ENCODE assay signal across 8 cellular contexts in the genomic region with DNA sequence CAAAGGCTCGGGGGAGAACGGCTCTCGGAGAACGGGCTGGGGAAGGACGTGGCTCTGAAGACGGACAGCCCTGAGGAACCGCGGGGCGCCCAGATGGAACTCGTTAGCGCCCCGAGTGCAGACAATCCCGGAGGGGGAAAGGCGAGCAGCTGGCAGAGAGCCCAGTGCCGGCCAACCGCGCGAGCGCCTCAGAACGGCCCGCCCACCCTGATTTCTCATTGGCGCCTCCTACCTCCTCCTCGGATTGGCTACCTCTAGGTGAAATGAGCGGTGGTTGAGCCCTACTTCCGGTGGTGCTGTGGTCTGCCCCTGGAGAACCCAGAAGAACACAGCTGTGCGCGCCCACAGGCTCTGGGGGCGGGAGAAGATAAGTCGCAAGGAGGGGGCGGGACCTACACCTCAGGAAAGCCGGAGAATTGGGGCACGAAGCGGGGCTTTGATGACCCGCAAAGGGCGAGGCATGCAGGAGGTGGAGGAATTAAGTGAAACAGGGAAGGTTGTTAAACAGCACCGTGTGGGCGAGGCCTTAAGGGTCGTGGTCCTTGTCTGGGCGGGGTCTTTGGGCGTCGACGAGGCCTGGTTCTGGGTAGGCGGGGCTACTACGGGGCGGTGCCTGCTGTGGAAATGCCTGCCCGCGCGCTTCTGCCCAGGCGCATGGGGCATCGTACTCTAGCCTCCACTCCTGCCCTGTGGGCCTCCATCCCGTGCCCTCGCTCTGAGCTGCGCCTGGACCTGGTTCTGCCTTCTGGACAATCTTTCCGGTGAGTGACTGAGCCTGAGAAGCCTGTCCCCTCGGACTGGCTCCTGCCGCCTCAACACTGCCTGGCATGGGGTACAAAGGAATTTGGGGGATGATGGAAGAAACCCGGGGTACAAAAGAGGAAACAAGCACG. TPM values are rescaled to one million over a fixed set of nuclear protein-coding genes. Genes with fewer than 3 reads are reported as not detected.
DNase-seq lines count a peak whose midpoint lies in the region; ATAC-seq and TF ChIP-seq lines count a peak whose summit lies in the region.

A gene (plus strand): TSS at position 290 of the 893 bp plus-strand sequence. CDS start 335 bp downstream, at position 625.

- peaks cover 38 to 61% (median 55%) of the 10 kb centered on the region in 11 experiments for H3K36me3 ChIP-seq in BLaER1 treated with 17β-estradiol and CSF1 and Interleukin-3, amounts not matched to agents 10 nM and 100 nM
- peaks cover 0 to 72% of the 10 kb centered on the region in 2 donors for H3K36me3 ChIP-seq in left lung

- no peaks in the 10 kb centered on the region for H3K27me3 Mint-ChIP-seq in dendritic cell treated with granulocyte-macrophage colony-stimulating factor and Interleukin-4, amounts not matched to agents 40 ng/mL and 50 ng/mL, for 4 days

- peak within 1 kb of the TSS; percentile 92 for H3K27ac Mint-ChIP-seq in dendritic cell treated with granulocyte-macrophage colony-stimulating factor and Interleukin-4, amounts not matched to agents 40 ng/mL and 50 ng/mL, for 4 days

- peak within 1 kb of the TSS; percentile 60 to 82 (median 76) for H3K27ac ChIP-seq in BLaER1 treated with 17β-estradiol and CSF1 and Interleukin-3, amounts not matched to agents 10 nM and 100 nM
- H3K27ac ChIP-seq in left lung = peak within 1 kb of the TSS; percentile 87 to 95

- H3K4me1 ChIP-seq in BLaER1 treated with 17β-estradiol and CSF1 and Interleukin-3, amounts not matched to agents 10 nM and 100 nM = peaks cover 78 to 87% (median 80%) of the 10 kb centered on the region in 10 experiments
- H3K4me1 ChIP-seq in left lung = peaks cover 19 to 42% of the 10 kb centered on the region in 2 donors

- H3K4me3 Mint-ChIP-seq in dendritic cell treated with granulocyte-macrophage colony-stimulating factor and Interleukin-4, amounts not matched to agents 40 ng/mL and 50 ng/mL, for 4 days = peak within 1 kb of the TSS; percentile 85

- H3K9me3 Mint-ChIP-seq in dendritic cell treated with granulocyte-macrophage colony-stimulating factor and Interleukin-4, amounts not matched to agents 40 ng/mL and 50 ng/mL, for 4 days = no peaks in the 10 kb centered on the region

- no peaks in the 10 kb centered on the region for H3K9me3 ChIP-seq in BLaER1 treated with 17β-estradiol and CSF1 and Interleukin-3, amounts not matched to agents 10 nM and 100 nM (replicated peaks in 1 of 11)
- H3K9me3 ChIP-seq in left lung = no peaks in the 10 kb centered on the region

- H3K4me1 Mint-ChIP-seq in dendritic cell treated with granulocyte-macrophage colony-stimulating factor and Interleukin-4, amounts not matched to agents 40 ng/mL and 50 ng/mL, for 4 days (ENCODE audit: low read depth) = peaks cover 42% of the 10 kb centered on the region

- H4K20me1 ChIP-seq in BLaER1 treated with 17β-estradiol and CSF1 and Interleukin-3, amounts not matched to agents 10 nM and 100 nM = peaks cover 0 to 46% (median 39%) of the 10 kb centered on the region in 11 experiments; a peak in 18 of 22 replicates

- H3K4me3 ChIP-seq in BLaER1 treated with 17β-estradiol and CSF1 and Interleukin-3, amounts not matched to agents 10 nM and 100 nM = peak within 1 kb of the TSS; percentile 59 to 77 (median 64)
- peak within 1 kb of the TSS; percentile 49 to 78 for H3K4me3 ChIP-seq in left lung

- no peaks in the 10 kb centered on the region for H3K27me3 ChIP-seq in BLaER1 treated with 17β-estradiol and CSF1 and Interleukin-3, amounts not matched to agents 10 nM and 100 nM
- H3K27me3 ChIP-seq in left lung = no peaks in the 10 kb centered on the region

- intact Hi-C loops in dendritic cell treated with granulocyte-macrophage colony-stimulating factor and Interleukin-4, amounts not matched to agents 40 ng/mL and 50 ng/mL, for 4 days (cut with micrococcal nuclease) = loop anchor here (2.0 kb wide), 2 partner anchors 15 to 43 kb away; a partner anchor contains a TSS
- intact Hi-C loops in left lung (cut with DNase I) = no loop called here

- DNase-seq in NCI-H748 (lab: John Stamatoyannopoulos, UW; ENCODE audit: unreplicated experiment) (peak; percentile 97), left lung (peak; percentile 96 to 99)
- DNase-seq in activated CD4-positive, alpha-beta T cell treated with anti-CD3 and anti-CD28 coated beads, Interleukin-2, amount 50 U/mL, for 1 hour = peak; percentile 91
- DNase-seq in stimulated activated CD4-positive, alpha-beta T cell treated with anti-CD3 and anti-CD28 coated beads, Interleukin-2, amount 100 ng/mL, for 48 hours = peak; percentile 88 to 90

- peak within 1 kb of the TSS; percentile 66 to 82 (median 77) for H3K9ac ChIP-seq in BLaER1 treated with 17β-estradiol and CSF1 and Interleukin-3, amounts not matched to agents 10 nM and 100 nM

- ATAC-seq in GM19351 (IDR thresholded peaks at IDR 0.05; ENCODE audit: unreplicated experiment) (peak; percentile 92), HG03521 (IDR thresholded peaks at IDR 0.05; ENCODE audit: unreplicated experiment) (peak; percentile 91), left lung (peak; percentile 98)

- TF ChIP-seq CTCF in left lung (IDR thresholded peaks at IDR 0.05) = no peak

- H3K36me3 Mint-ChIP-seq in dendritic cell treated with granulocyte-macrophage colony-stimulating factor and Interleukin-4, amounts not matched to agents 40 ng/mL and 50 ng/mL, for 4 days (ENCODE audit: low read depth) = peaks cover 90% of the 10 kb centered on the region

- peak within 1 kb of the TSS; percentile 91 to 100 (median 97) for H3K4me2 ChIP-seq in BLaER1 treated with 17β-estradiol and CSF1 and Interleukin-3, amounts not matched to agents 10 nM and 100 nM

RNA-seq across cellular contexts. Expression of the gene that starts here (rescaled TPM):
- total RNA-seq in left lung = 10 to 100 TPM; 19.9 to 29.4 TPM

Comparison
In these comparisons a context has a peak if more than half of its experiments do, and no peak if none do; other contexts are left out.
1. Peak in every context shown above with its lines: DNase-seq, ATAC-seq, H3K4me3 ChIP-seq and H3K27ac ChIP-seq.